ENCODE assay signal across 8 cellular contexts in the genomic region with DNA sequence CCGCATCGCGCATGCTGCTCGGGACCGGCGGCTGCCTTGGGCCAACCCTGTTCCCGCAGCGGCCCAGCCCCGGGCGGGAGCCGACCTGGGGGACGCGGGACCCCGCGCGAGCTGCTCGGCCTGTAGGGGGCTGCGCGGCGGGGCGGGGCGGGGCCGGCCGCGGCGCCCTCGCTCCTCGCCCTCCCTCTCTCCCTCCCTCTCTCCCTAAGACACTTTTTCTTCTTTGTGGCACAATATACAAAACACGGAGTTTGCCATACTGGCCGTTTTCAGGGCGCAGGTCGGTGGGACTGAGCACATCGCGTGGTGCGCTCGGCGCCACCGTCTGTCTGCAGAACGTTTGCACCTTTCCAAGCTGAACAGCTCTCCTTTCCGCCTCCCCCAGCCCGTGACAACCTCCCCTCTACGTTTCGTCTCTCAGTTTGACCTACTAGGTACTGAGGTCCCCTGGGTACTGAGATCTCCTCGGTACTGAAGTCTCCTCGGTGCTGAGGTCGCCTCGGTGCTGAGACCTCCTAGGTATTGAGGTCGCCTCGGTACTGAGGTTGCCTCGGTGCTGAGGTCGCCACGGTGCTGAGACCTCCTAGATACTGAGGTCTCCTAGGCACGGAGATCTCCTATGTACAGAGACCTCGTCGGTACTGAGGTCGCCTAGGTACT.
DNase-seq lines count a peak whose midpoint lies in the region; ATAC-seq and TF ChIP-seq lines count a peak whose summit lies in the region.

No MANE protein-coding gene starts in this region.

- ATAC-seq in HG03039 (IDR thresholded peaks at IDR 0.05; ENCODE audit: unreplicated experiment) = no peak
- ATAC-seq in GM19455 (IDR thresholded peaks at IDR 0.05; ENCODE audit: unreplicated experiment) = no peak

- H3K27ac ChIP-seq in 22Rv1 = no peak overlapping the region

- peak; percentile 28 for DNase-seq in GM20000 (ENCODE audit: low spot score)
- DNase-seq in activated CD4-positive, alpha-beta T cell treated with anti-CD3 and anti-CD28 coated beads, Interleukin-2, amount 10 ng/mL, durations not matched to agents 7 days and 5 days = no peak
- no peak for DNase-seq in A172 (ENCODE audit: low spot score)
- no peak for DNase-seq in NCI-H1105 treated with DMSO at 0.1 percent for 48 hours (lab: John Stamatoyannopoulos, UW)

- H3K27ac Mint-ChIP-seq in activated CD4-positive, alpha-beta T cell treated with anti-CD3 and anti-CD28 coated beads, Interleukin-2, amount 10 ng/mL, durations not matched to agents 7 days and 5 days = peak overlapping the region; percentile 87

- H3K9me3 Mint-ChIP-seq in activated CD4-positive, alpha-beta T cell treated with anti-CD3 and anti-CD28 coated beads, Interleukin-2, amount 10 ng/mL, durations not matched to agents 7 days and 5 days = no peaks in the 10 kb centered on the region

- POLR2A ChIA-PET in activated CD4-positive, alpha-beta T cell treated with anti-CD3 and anti-CD28 coated beads, Interleukin-2, amount 10 ng/mL, durations not matched to agents 7 days and 5 days (lab: Charles Lee) = no interaction called here

- H3K4me3 Mint-ChIP-seq in activated CD4-positive, alpha-beta T cell treated with anti-CD3 and anti-CD28 coated beads, Interleukin-2, amount 10 ng/mL, durations not matched to agents 7 days and 5 days = peak overlapping the region; percentile 75

- CTCF ChIA-PET in activated CD4-positive, alpha-beta T cell treated with anti-CD3 and anti-CD28 coated beads, Interleukin-2, amount 10 ng/mL, durations not matched to agents 7 days and 5 days (lab: Charles Lee) = no interaction called here

- H3K4me3 ChIP-seq in iPS-11a (ENCODE audit: low read depth, low read length) = peak overlapping the region; percentile 27

- no peaks in the 10 kb centered on the region for H3K4me1 Mint-ChIP-seq in activated CD4-positive, alpha-beta T cell treated with anti-CD3 and anti-CD28 coated beads, Interleukin-2, amount 10 ng/mL, durations not matched to agents 7 days and 5 days

- H3K36me3 Mint-ChIP-seq in activated CD4-positive, alpha-beta T cell treated with anti-CD3 and anti-CD28 coated beads, Interleukin-2, amount 10 ng/mL, durations not matched to agents 7 days and 5 days (ENCODE audit: low read depth) = no peaks in the 10 kb centered on the region

- peak; percentile 26 for TF ChIP-seq CTCF in 22Rv1 (IDR thresholded peaks at IDR 0.05)
- no peak for TF ChIP-seq CTCF in GM20000 (IDR thresholded peaks at IDR 0.05; ENCODE audit: extremely low read depth, missing control alignments)

- peaks cover 2% of the 10 kb centered on the region for H3K27me3 Mint-ChIP-seq in activated CD4-positive, alpha-beta T cell treated with anti-CD3 and anti-CD28 coated beads, Interleukin-2, amount 10 ng/mL, durations not matched to agents 7 days and 5 days
